ENCODE assay signal across 20 cellular contexts in genomic region chr5:113375492-113376060, GRCh38. TPM values are rescaled to one million over a fixed set of nuclear protein-coding genes. Genes with fewer than 3 reads are reported as not detected.
DNase-seq lines count a peak whose midpoint lies in the region; ATAC-seq, FAIRE-seq and TF ChIP-seq lines count a peak whose summit lies in the region.
"Had no signal": no experiment of that assay in that cellular context is flagged by ENCODE, and none has a peak within 500 bp of the region (broad histone marks: within the 10 kb centered on the region; RNA-seq: fewer than 3 reads in every experiment).

No MANE protein-coding gene starts in this region.

- TF ChIP-seq CTCF in heart left ventricle (IDR thresholded peaks at IDR 0.05) (no peak), kidney (IDR thresholded peaks at IDR 0.05; ENCODE audit: borderline replicate concordance, extremely low read depth, insufficient read depth) (no peak)

- DNase-seq in SJSA1 (ENCODE audit: low read depth in 1 of 2, low spot score in 2 of 2) = peak; percentile 92 to 94
- peak in 2 of 5 donors; percentile 35 to 41 for DNase-seq in heart left ventricle
- peak; percentile 66 for DNase-seq in kidney
- no peak for DNase-seq in NCI-H69 (lab: John Stamatoyannopoulos, UW)
- no peak for DNase-seq in NCI-H510A (lab: John Stamatoyannopoulos, UW)
- DNase-seq: BE2C; CD4-positive, alpha-beta memory T cell; COR-L47; DMS153; DMS79 treated with DMSO at 0.1 percent for 48 hours; GDM1 had no signal

- TF ChIP-seq POLR2A in heart left ventricle (IDR thresholded peaks at IDR 0.05) = no peak

- peaks cover 61% of the 10 kb centered on the region for H3K4me1 ChIP-seq in SJSA1 (replicated peaks)
- peaks cover 0 to 30% (median 3%) of the 10 kb centered on the region in 12 donors for H3K4me1 ChIP-seq in heart left ventricle
- H3K4me1 ChIP-seq in kidney (ENCODE audit: control insufficient read depth in 1 of 2, insufficient read depth in 1 of 2, low read depth in 1 of 2, low read length in 2 of 2) = no peaks in the 10 kb centered on the region
- H3K4me1 ChIP-seq: A549, HAP-1 had no signal

- ATAC-seq in heart left ventricle = peak in 3 of 4 donors; percentile 45 to 82 (median 59)
- no peak for ATAC-seq in GM21528 (IDR thresholded peaks at IDR 0.05; ENCODE audit: low FRiP score, unreplicated experiment)
- ATAC-seq: A549 had no signal

- no peak overlapping the region for H3K9ac ChIP-seq in kidney (ENCODE audit: low read length in 2 of 2)

- no peaks in the 10 kb centered on the region for H3K36me3 ChIP-seq in SJSA1
- H3K36me3 ChIP-seq in heart left ventricle = no peaks in the 10 kb centered on the region
- H3K36me3 ChIP-seq in kidney (ENCODE audit: control insufficient read depth in 1 of 2, insufficient read depth in 2 of 2, low read length in 2 of 2) = no peaks in the 10 kb centered on the region
- H3K36me3 ChIP-seq: BE2C, HAP-1 had no signal

- H3K4me3 ChIP-seq in SJSA1 = no peak overlapping the region
- H3K4me3 ChIP-seq in heart left ventricle = no peak overlapping the region
- H3K4me3 ChIP-seq in kidney (ENCODE audit: low read length in 2 of 2) = no peak overlapping the region
- H3K4me3 ChIP-seq: A549, HAP-1 had no signal

- H3K9me3 ChIP-seq in SJSA1 (replicated peaks) (no peaks in the 10 kb centered on the region), heart left ventricle (no peaks in the 10 kb centered on the region), kidney (ENCODE audit: control insufficient read depth in 1 of 2, low read length in 2 of 2) (no peaks in the 10 kb centered on the region)
- H3K9me3 ChIP-seq: A549, BE2C, HAP-1 had no signal

- FAIRE-seq in kidney (lab: Jason Lieb, UNC) = no peak
- FAIRE-seq: A549, D721Med, GM12892, H1 had no signal

- H3K27ac ChIP-seq in SJSA1 (peak overlapping the region; percentile 49), heart left ventricle (peak overlapping the region in 3 of 12 donors; percentile 16 to 30 (median 27)), kidney (ENCODE audit: low read depth in 2 of 2, low read length in 2 of 2) (no peak overlapping the region)
- H3K27ac ChIP-seq: A549, C4-2B had no signal

- 70 to 80% (median 75%) methylated on average over 3 of the region's 3 CpGs for WGBS in heart left ventricle, 4 donors

- H3K27me3 ChIP-seq in SJSA1 (replicated peaks) (no peaks in the 10 kb centered on the region), heart left ventricle (no peaks in the 10 kb centered on the region)
- H3K27me3 ChIP-seq: BE2C had no signal

- intact Hi-C loops in heart left ventricle (cut with DNase I) (loop anchor here in 8 of 10 donors (5.0 to 10.0 kb wide), 7 partner anchors 109 to 232 kb away; partner anchors contain the start of genes MCC (in 3 of the 8) and YTHDC2 (in 3 of the 8)), kidney (cut with DNase I) (no loop called here)

RNA-seq across cellular contexts. Expression of gene TSSK1B, which starts 59.2 kb away (rescaled TPM):
- total RNA-seq in SJSA1 (2014; rRNA removed; shearing (Covaris generic)) = 0.13 TPM in 1 of 2 replicates, not detected in the other
- not detected for total RNA-seq in heart left ventricle
- not detected for polyA plus RNA-seq in heart left ventricle
- 0.13 TPM for total RNA-seq in kidney
- not detected for polyA plus RNA-seq in kidney (ENCODE audit: insufficient read depth, low read depth, low replicate concordance)
- total RNA-seq: CD4-positive, alpha-beta memory T cell; H1; HT1080 had no signal
- polyA plus RNA-seq: A549; AG04450; CD4-positive, alpha-beta memory T cell had no signal

Comparison
In these comparisons a context has a peak if more than half of its experiments do, and no peak if none do; other contexts are left out.
1. DNase-seq: peak in SJSA1 (2 of 2) and kidney (single experiment); none in NCI-H69 (single experiment) and NCI-H510A (single experiment).